Comparison of ENCODE assay signal across 15 cellular contexts in the genomic region with DNA sequence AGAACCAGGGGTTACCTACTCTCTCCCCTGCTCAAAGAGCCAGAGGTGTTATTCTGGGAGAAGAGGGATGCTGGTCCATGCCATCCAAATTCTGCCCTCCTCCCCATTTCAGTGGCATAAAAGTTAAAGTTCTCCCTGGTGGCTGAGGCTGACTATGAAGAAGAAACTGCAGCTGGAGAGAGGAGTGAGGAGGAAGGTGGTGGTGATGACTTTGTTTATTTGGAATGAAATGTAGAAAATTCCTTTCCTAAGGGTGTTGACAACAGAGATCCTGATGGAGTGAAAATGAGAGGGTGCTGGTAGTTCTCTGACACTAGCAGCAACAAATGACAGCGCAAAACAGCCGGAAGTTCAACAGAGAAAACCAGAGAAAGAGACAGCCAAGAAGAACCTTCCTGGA.
A peak's percentile ranks its signal among the peaks of the same experiment; 100 is the strongest.
DNase-seq lines count a peak whose midpoint lies in the region; TF ChIP-seq lines count a peak whose summit lies in the region.
"Had no signal": no experiment of that assay in that cellular context is flagged by ENCODE, and none has a peak within 500 bp of the region (broad histone marks: within the 10 kb centered on the region; RNA-seq: fewer than 3 reads in every experiment).

No MANE protein-coding gene starts in this region.

- H2AFZ ChIP-seq in ACC112 (ENCODE audit: low read length, unreplicated experiment) = no peak overlapping the region

- H3K27ac Mint-ChIP-seq in chondrocyte (ENCODE audit: unreplicated experiment) = peak overlapping the region; percentile 95
- H3K27ac Mint-ChIP-seq in mesothelial cell of epicardium = peak overlapping the region; percentile 54
- no peak overlapping the region for H3K27ac Mint-ChIP-seq in T-helper 2 cell treated with Interferon-gamma antibody and Interleukin-4, amounts not matched to agents 5 μg/mL and 100 μg/mL, for 36 hours
- no peak overlapping the region for H3K27ac Mint-ChIP-seq in glutamatergic neuron (ENCODE audit: unreplicated experiment)
- H3K27ac Mint-ChIP-seq: activated naive CD4-positive, alpha-beta T cell treated with anti-CD3 and anti-CD28 coated beads, Interleukin-2, amount 50 U/mL, for 24 hours; dendritic cell treated with granulocyte-macrophage colony-stimulating factor and Interleukin-4, amounts not matched to agents 40 ng/mL and 50 ng/mL, for 4 days had no signal

- H3K4me3 Mint-ChIP-seq in chondrocyte (ENCODE audit: unreplicated experiment) (peak overlapping the region; percentile 26), mesothelial cell of epicardium (no peak overlapping the region), glutamatergic neuron (ENCODE audit: unreplicated experiment) (no peak overlapping the region)
- H3K4me3 Mint-ChIP-seq in T-helper 2 cell treated with Interferon-gamma antibody and Interleukin-4, amounts not matched to agents 5 μg/mL and 100 μg/mL, for 36 hours = no peak overlapping the region
- H3K4me3 Mint-ChIP-seq: activated naive CD4-positive, alpha-beta T cell treated with anti-CD3 and anti-CD28 coated beads, Interleukin-2, amount 50 U/mL, for 24 hours; dendritic cell treated with granulocyte-macrophage colony-stimulating factor and Interleukin-4, amounts not matched to agents 40 ng/mL and 50 ng/mL, for 4 days had no signal

- no peak overlapping the region; the same call in 1 of the 2 replicates for H3K4me3 ChIP-seq in ACC112 (ENCODE audit: low read depth, low read length)
- H3K4me3 ChIP-seq: gastrocnemius medialis had no signal

- peaks cover 6% of the 10 kb centered on the region; the same call in 1 of the 2 replicates for H3K36me3 ChIP-seq in ACC112 (ENCODE audit: insufficient read depth, low read length)

- peaks cover 12% of the 10 kb centered on the region for H3K36me3 Mint-ChIP-seq in chondrocyte (ENCODE audit: low read depth)
- peaks cover 22% of the 10 kb centered on the region for H3K36me3 Mint-ChIP-seq in mesothelial cell of epicardium
- H3K36me3 Mint-ChIP-seq in T-helper 2 cell treated with Interferon-gamma antibody and Interleukin-4, amounts not matched to agents 5 μg/mL and 100 μg/mL, for 36 hours (ENCODE audit: low read depth) = peaks cover 28% of the 10 kb centered on the region
- no peaks in the 10 kb centered on the region for H3K36me3 Mint-ChIP-seq in glutamatergic neuron (ENCODE audit: unreplicated experiment)

- H3K27ac ChIP-seq in ACC112 (ENCODE audit: low read depth, low read length) = peak overlapping the region; percentile 85
- H3K27ac ChIP-seq: gastrocnemius medialis had no signal

- peaks cover 19% of the 10 kb centered on the region for H3K4me1 ChIP-seq in ACC112 (ENCODE audit: control insufficient read depth, insufficient read depth, low read length, unreplicated experiment)

- TF ChIP-seq CTCF in chondrocyte (IDR thresholded peaks at IDR 0.05) (no peak), mesothelial cell of epicardium (IDR thresholded peaks at IDR 0.05; ENCODE audit: unreplicated experiment) (no peak), glutamatergic neuron (IDR thresholded peaks at IDR 0.05; ENCODE audit: partially characterized antibody, unreplicated experiment) (no peak)

- no peaks in the 10 kb centered on the region for H3K27me3 ChIP-seq in ACC112 (ENCODE audit: insufficient read depth, low read length)
- H3K27me3 ChIP-seq: gastrocnemius medialis had no signal

- H3K27me3 Mint-ChIP-seq in chondrocyte (ENCODE audit: low read depth) (no peaks in the 10 kb centered on the region), mesothelial cell of epicardium (ENCODE audit: low read depth) (no peaks in the 10 kb centered on the region), glutamatergic neuron (ENCODE audit: unreplicated experiment) (no peaks in the 10 kb centered on the region)
- no peaks in the 10 kb centered on the region for H3K27me3 Mint-ChIP-seq in T-helper 2 cell treated with Interferon-gamma antibody and Interleukin-4, amounts not matched to agents 5 μg/mL and 100 μg/mL, for 36 hours (ENCODE audit: low read depth)
- H3K27me3 Mint-ChIP-seq: activated naive CD4-positive, alpha-beta T cell treated with anti-CD3 and anti-CD28 coated beads, Interleukin-2, amount 50 U/mL, for 24 hours; dendritic cell treated with granulocyte-macrophage colony-stimulating factor and Interleukin-4, amounts not matched to agents 40 ng/mL and 50 ng/mL, for 4 days had no signal

- H3K4me1 Mint-ChIP-seq in chondrocyte (ENCODE audit: low read depth) = peaks cover 23% of the 10 kb centered on the region
- peaks cover 18% of the 10 kb centered on the region for H3K4me1 Mint-ChIP-seq in mesothelial cell of epicardium
- peaks cover 14% of the 10 kb centered on the region for H3K4me1 Mint-ChIP-seq in T-helper 2 cell treated with Interferon-gamma antibody and Interleukin-4, amounts not matched to agents 5 μg/mL and 100 μg/mL, for 36 hours (ENCODE audit: low read depth)
- no peaks in the 10 kb centered on the region for H3K4me1 Mint-ChIP-seq in glutamatergic neuron (ENCODE audit: low read depth, unreplicated experiment)

- DNase-seq in HCEC 1CT (peak; percentile 58), chondrocyte (ENCODE audit: low spot score) (no peak), mesothelial cell of epicardium (ENCODE audit: low spot score in 2 of 2, unreplicated experiment in 2 of 2) (no peak), middle frontal gyrus (ENCODE audit: extremely low spot score, low spot score) (no peak), NCI-H2171 treated with DMSO at 0.1 percent for 48 hours (lab: John Stamatoyannopoulos, UW) (no peak), glutamatergic neuron (no peak)
- DNase-seq in T-helper 2 cell treated with Interferon-gamma antibody and Interleukin-4, amounts not matched to agents 5 μg/mL and 100 μg/mL, for 36 hours (ENCODE audit: low spot score) = no peak
- DNase-seq: DND-41; NCI-H1105; stimulated activated CD4-positive, alpha-beta T cell treated with anti-CD3 and anti-CD28 coated beads, Interleukin-4, amount 100 ng/mL, for 1 hour; stimulated activated naive CD4-positive, alpha-beta T cell had no signal

- H3K9me3 Mint-ChIP-seq in chondrocyte (ENCODE audit: low read depth) = peaks cover 6% of the 10 kb centered on the region
- peaks cover 9% of the 10 kb centered on the region for H3K9me3 Mint-ChIP-seq in mesothelial cell of epicardium
- peaks cover 9% of the 10 kb centered on the region for H3K9me3 Mint-ChIP-seq in T-helper 2 cell treated with Interferon-gamma antibody and Interleukin-4, amounts not matched to agents 5 μg/mL and 100 μg/mL, for 36 hours
- peaks cover 2% of the 10 kb centered on the region for H3K9me3 Mint-ChIP-seq in glutamatergic neuron (ENCODE audit: unreplicated experiment)
- H3K9me3 Mint-ChIP-seq: dendritic cell treated with granulocyte-macrophage colony-stimulating factor and Interleukin-4, amounts not matched to agents 40 ng/mL and 50 ng/mL, for 4 days had no signal

- no peaks in the 10 kb centered on the region for H3K79me2 ChIP-seq in ACC112 (ENCODE audit: control insufficient read depth, insufficient read depth, low read length, unreplicated experiment)

Comparison
In these comparisons a context has a peak if more than half of its experiments do, and no peak if none do; other contexts are left out.
1. H3K27ac Mint-ChIP-seq: peak in chondrocyte (single experiment) and mesothelial cell of epicardium (single experiment); none in T-helper 2 cell treated with Interferon-gamma antibody and Interleukin-4, amounts not matched to agents 5 μg/mL and 100 μg/mL, for 36 hours (single experiment) and glutamatergic neuron (single experiment).